Comparison of ENCODE assay signal across 13 cellular contexts in genomic region chr18:27604583-27604982, GRCh38.
A peak's percentile ranks its signal among the peaks of the same experiment; 100 is the strongest.
DNase-seq lines count a peak whose midpoint lies in the region; ATAC-seq, FAIRE-seq and TF ChIP-seq lines count a peak whose summit lies in the region.
"Had no signal": no experiment of that assay in that cellular context is flagged by ENCODE, and none has a peak within 500 bp of the region (broad histone marks: within the 10 kb centered on the region; RNA-seq: fewer than 3 reads in every experiment).

No MANE protein-coding gene starts in this region.

- no peaks in the 10 kb centered on the region for H4K20me1 ChIP-seq in H1 (replicated peaks in 1 of 2; ENCODE audit: control insufficient read depth in 1 of 2, insufficient read depth in 2 of 2, low read length in 2 of 2)
- H4K20me1 ChIP-seq: BLaER1 treated with 17β-estradiol and CSF1 and Interleukin-3, amounts not matched to agents 10 nM and 100 nM had no signal

- H3K18ac ChIP-seq in H1 (ENCODE audit: extremely low read depth, low read length), result no peak overlapping the region; the same call in 1 of the 2 replicates

- H3K4me1 ChIP-seq in H1 (replicated peaks in 1 of 4; ENCODE audit: control insufficient read depth in 3 of 4, insufficient read depth in 4 of 4, low read length in 3 of 4) (peaks cover 0 to 6% (median 3%) of the 10 kb centered on the region in 4 experiments; a peak in 3 of 7 replicates), mesodermal cell (ENCODE audit: control insufficient read depth, insufficient read depth, low read length, poor library complexity, severe bottlenecking) (peaks cover 5% of the 10 kb centered on the region), foreskin keratinocyte (no peaks in the 10 kb centered on the region)
- H3K4me1 ChIP-seq: BLaER1 treated with 17β-estradiol and CSF1 and Interleukin-3, amounts not matched to agents 10 nM and 100 nM; heart right ventricle had no signal

- no peak overlapping the region; a peak in 1 of 4 replicates for H3K4me2 ChIP-seq in H1 (ENCODE audit: insufficient read depth in 1 of 2, low read depth in 2 of 2, low read length in 2 of 2)
- H3K4me2 ChIP-seq: BLaER1 treated with 17β-estradiol and CSF1 and Interleukin-3, amounts not matched to agents 10 nM and 100 nM had no signal

- H2BK15ac ChIP-seq in H1 (ENCODE audit: low read length), result no peak overlapping the region

- ATAC-seq in foreskin keratinocyte, result no peak

- H3K14ac ChIP-seq in H1 (ENCODE audit: insufficient read length), result no peak overlapping the region

- H3K4ac ChIP-seq in H1 (replicated peaks; ENCODE audit: insufficient read length, low read depth, low read length), result no peak overlapping the region

- no peak overlapping the region for H4K91ac ChIP-seq in H1 (replicated peaks; ENCODE audit: insufficient read length, low read length)

- no peak overlapping the region for H3K4me3 ChIP-seq in H1 (ENCODE audit: extremely low read depth in 1 of 4, insufficient read depth in 2 of 4, low read depth in 3 of 4, low read length in 4 of 4)
- no peak overlapping the region for H3K4me3 ChIP-seq in mesodermal cell (ENCODE audit: extremely low read depth, insufficient read depth, low read length, poor library complexity, severe bottlenecking)
- H3K4me3 ChIP-seq: BLaER1 treated with 17β-estradiol and CSF1 and Interleukin-3, amounts not matched to agents 10 nM and 100 nM; heart right ventricle had no signal

- no peak overlapping the region for H3K9ac ChIP-seq in H1 (replicated peaks in 1 of 4; ENCODE audit: extremely low read depth in 1 of 4, low read depth in 3 of 4, low read length in 3 of 4)
- H3K9ac ChIP-seq: BLaER1 treated with 17β-estradiol and CSF1 and Interleukin-3, amounts not matched to agents 10 nM and 100 nM had no signal

- H2BK5ac ChIP-seq in H1 (ENCODE audit: low read depth, low read length), result no peak overlapping the region

- no peak for TF ChIP-seq RAD21 in H1 (IDR thresholded peaks at IDR 0.05 in 1 of 2, conservative IDR thresholded peaks at IDR 0.05 in 1 of 2; ENCODE audit: low read depth in 2 of 2, low read length in 2 of 2)

- H3K27ac ChIP-seq in H1 (ENCODE audit: low read depth, low read length) (no peak overlapping the region), mesodermal cell (ENCODE audit: low read depth, low read length, severe bottlenecking) (peak overlapping the region; percentile 88), foreskin keratinocyte (no peak overlapping the region)
- H3K27ac ChIP-seq: BLaER1 treated with 17β-estradiol and CSF1 and Interleukin-3, amounts not matched to agents 10 nM and 100 nM; heart right ventricle had no signal

- CTCF ChIA-PET in H1 (lab: Charles Lee; ENCODE audit: partially characterized antibody), result interaction anchor here (0.7 to 9.5 kb wide), 28 partner anchors 9 to 258 kb away, joined by 3 to 194 read pairs (median 6); no protein-coding TSS in a partner anchor

- TF ChIP-seq CTCF in H1 (IDR thresholded peaks at IDR 0.05; ENCODE audit: control extremely low read depth in 1 of 3, insufficient read depth in 1 of 3, low read depth in 1 of 3, low read length in 3 of 3), result no peak
- TF ChIP-seq CTCF in foreskin keratinocyte (conservative IDR thresholded peaks at IDR 0.05), result no peak

- H3K36me3 ChIP-seq in H1 (ENCODE audit: control insufficient read depth in 2 of 4, insufficient read depth in 4 of 4, low read length in 3 of 4) (no peaks in the 10 kb centered on the region), mesodermal cell (ENCODE audit: control insufficient read depth, insufficient read depth, low read length) (no peaks in the 10 kb centered on the region)
- H3K36me3 ChIP-seq: BLaER1 treated with 17β-estradiol and CSF1 and Interleukin-3, amounts not matched to agents 10 nM and 100 nM; heart right ventricle had no signal

- H3K23me2 ChIP-seq in H1 (ENCODE audit: low read depth, low read length), result no peaks in the 10 kb centered on the region

- FAIRE-seq in H1 (lab: Jason Lieb, UNC), result peak; percentile 19

- TF ChIP-seq EP300 in H1 (IDR thresholded peaks at IDR 0.05; ENCODE audit: borderline replicate concordance in 1 of 2, low read depth in 2 of 2, low read length in 2 of 2), result no peak

- H2BK20ac ChIP-seq in H1 (ENCODE audit: low read length), result no peak overlapping the region

- no peaks in the 10 kb centered on the region for H3K79me2 ChIP-seq in H1 (ENCODE audit: control insufficient read depth in 1 of 2, insufficient read depth in 2 of 2, low read length in 2 of 2)

- H2AFZ ChIP-seq in H1 (ENCODE audit: low read length), result no peak overlapping the region

- no peak overlapping the region for H3K56ac ChIP-seq in H1 (replicated peaks; ENCODE audit: insufficient read length, low read depth, low read length)

- no peaks in the 10 kb centered on the region for H3K27me3 ChIP-seq in H1 (replicated peaks in 1 of 4; ENCODE audit: control insufficient read depth in 3 of 4, extremely low read depth in 1 of 4, insufficient read depth in 3 of 4, low read length in 3 of 4)
- no peaks in the 10 kb centered on the region for H3K27me3 ChIP-seq in foreskin keratinocyte
- H3K27me3 ChIP-seq: BLaER1 treated with 17β-estradiol and CSF1 and Interleukin-3, amounts not matched to agents 10 nM and 100 nM; heart right ventricle had no signal

- no peak overlapping the region for H4K5ac ChIP-seq in H1 (ENCODE audit: insufficient read length, low read depth, low read length)

- H2AK5ac ChIP-seq in H1 (ENCODE audit: low read depth, low read length), result no peak overlapping the region

- POLR2A ChIA-PET in H1 (lab: Charles Lee; ENCODE audit: partially characterized antibody), result interaction anchor here (0.9 kb wide), 1 partner anchor 145 kb away, joined by 4 read pairs; no protein-coding TSS in a partner anchor

- 76% methylated on average over 4 of the region's 4 CpGs; no CpG with 5 or more reads in 1 of the 2 experiments for WGBS in H1 (ENCODE audit: extremely low coverage in 1 of 2, insufficient coverage in 1 of 2, insufficient read length in 1 of 2, insufficient replicate concordance in 2 of 2, low coverage in 1 of 2, low lambda C conversion rate in 2 of 2, missing lambda C conversion rate in 1 of 2), 2 experiments
- whole genome bisulfite sequencing in mesodermal cell (ENCODE audit: insufficient coverage in 2 of 2), 2 experiments, result 43 to 49% methylated on average over 2 of the region's 4 CpGs

- H2BK120ac ChIP-seq in H1 (replicated peaks; ENCODE audit: low read depth, low read length), result no peak overlapping the region

- 0 out of 4 replicates have a peak, but pooled peaks cover 0 to 5% of the 10 kb centered on the region in 2 experiments for H3K9me3 ChIP-seq in H1 (ENCODE audit: insufficient read depth in 2 of 2, low read depth in 1 of 2, low read length in 1 of 2)
- H3K9me3 ChIP-seq in mesodermal cell (ENCODE audit: control insufficient read depth, low read length), result peaks cover 3% of the 10 kb centered on the region
- H3K9me3 ChIP-seq: BLaER1 treated with 17β-estradiol and CSF1 and Interleukin-3, amounts not matched to agents 10 nM and 100 nM had no signal

- H3K23ac ChIP-seq in H1 (ENCODE audit: insufficient read length), result no peak overlapping the region

- no peaks in the 10 kb centered on the region for H3K79me1 ChIP-seq in H1 (ENCODE audit: low read depth, low read length)

- no peak for TF ChIP-seq POLR2A in H1 (IDR thresholded peaks at IDR 0.05; ENCODE audit: control extremely low read depth in 1 of 2, low read depth in 2 of 2, low read length in 2 of 2)

- peak; percentile 84 for DNase-seq in H4 (ENCODE audit: low spot score)
- peak; percentile 11 for DNase-seq in OCI-M1 (lab: John Stamatoyannopoulos, UW)
- DNase-seq in H1 (ENCODE audit: low read depth in 1 of 2, low spot score in 2 of 2), result no peak
- no peak for DNase-seq in stimulated activated CD4-positive, alpha-beta T cell treated with anti-CD3 and anti-CD28 coated beads, Interleukin-1b, Interleukin-23, amount 100 ng/mL, for 48 hours
- DNase-seq in activated naive CD4-positive, alpha-beta T cell treated with Interleukin-2 at 50 U/mL for 16 hours, result no peak
- DNase-seq in activated CD8-positive, alpha-beta memory T cell treated with anti-CD3 and anti-CD28 coated beads, Interleukin-2, amount 50 U/mL, for 4 hours, result no peak
- DNase-seq in foreskin keratinocyte, result no peak
- DNase-seq: activated CD4-positive, CD25-positive, alpha-beta regulatory T cell; activated T-cell treated with anti-CD3 and anti-CD28 coated beads for 4 hours; NK-92 treated with Interleukin-12 subunit alpha and Interleukin-12 subunit beta, amount 100 ng/mL, for 24 hours had no signal

- H2BK12ac ChIP-seq in H1 (ENCODE audit: low read depth, low read length), result no peak overlapping the region

- H4K8ac ChIP-seq in H1 (ENCODE audit: extremely low read depth, insufficient read depth, low read length), result no peak overlapping the region

TF ChIP-seq in H1, 55 proteins besides CTCF, POLR2A, EP300 and RAD21:
- no peak for TF ChIP-seq CREB1 (IDR thresholded peaks at IDR 0.05)
- peak; percentile 80 for TF ChIP-seq JUND (IDR thresholded peaks at IDR 0.05; ENCODE audit: low read length)

Comparison
In these comparisons a context has a peak if more than half of its experiments do, and no peak if none do; other contexts are left out.
1. DNase-seq: peak in H4 (single experiment) and OCI-M1 (single experiment); none in H1 (0 of 2), stimulated activated CD4-positive, alpha-beta T cell treated with anti-CD3 and anti-CD28 coated beads, Interleukin-1b, Interleukin-23, amount 100 ng/mL, for 48 hours (single experiment), activated naive CD4-positive, alpha-beta T cell treated with Interleukin-2 at 50 U/mL for 16 hours (single experiment), activated CD8-positive, alpha-beta memory T cell treated with anti-CD3 and anti-CD28 coated beads, Interleukin-2, amount 50 U/mL, for 4 hours (single experiment) and foreskin keratinocyte (0 of 2).